In the genomic region with DNA sequence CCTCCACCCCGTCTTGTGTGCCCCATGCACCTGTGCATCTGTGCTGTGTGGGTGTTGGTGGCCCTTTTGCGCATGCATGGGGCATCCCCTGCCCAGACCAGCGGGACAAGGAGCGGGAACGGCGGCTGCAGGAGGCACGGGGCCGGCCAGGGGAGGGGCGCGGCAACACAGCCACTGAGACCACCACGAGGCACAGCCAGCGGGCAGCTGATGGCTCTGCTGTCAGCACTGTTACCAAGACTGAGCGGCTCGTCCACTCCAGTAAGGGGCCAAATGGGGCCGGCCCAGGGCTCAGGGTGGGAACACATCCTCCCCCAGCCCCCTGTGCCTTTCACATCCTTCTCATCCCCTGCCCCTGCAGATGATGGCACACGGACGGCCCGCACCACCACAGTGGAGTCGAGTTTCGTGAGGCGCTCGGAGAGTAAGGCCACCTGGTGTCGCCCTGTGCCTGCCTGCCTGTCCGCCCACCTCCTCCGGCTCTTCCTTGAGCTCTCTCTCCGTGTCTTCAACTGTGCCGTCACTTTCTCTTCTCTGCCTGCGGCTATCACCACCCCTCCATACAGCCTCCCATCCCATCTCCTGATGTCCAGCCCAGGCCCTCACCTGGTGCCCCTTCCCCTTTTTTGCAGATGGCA, we compare ENCODE assay signal across 2 cellular contexts.
TF ChIP-seq lines count a peak whose summit lies in the region.

No MANE protein-coding gene starts in this region.

TF ChIP-seq in GM23338, 12 proteins besides CTCF, POLR2A, EP300 and RAD21 (continues in another document):
- TF ChIP-seq STAT1 (IDR thresholded peaks at IDR 0.05; ENCODE audit: unreplicated experiment) (no peak), ZNF462 (CRISPR knock-in tag; IDR thresholded peaks at IDR 0.05) (no peak), POLR2AphosphoS5 (IDR thresholded peaks at IDR 0.05; ENCODE audit: low read depth) (no peak), EZH2phosphoT487 (IDR thresholded peaks at IDR 0.05; ENCODE audit: unreplicated experiment) (no peak), JUNB (IDR thresholded peaks at IDR 0.05; ENCODE audit: unreplicated experiment) (no peak), EZH2 (IDR thresholded peaks at IDR 0.05; ENCODE audit: low read depth, unreplicated experiment) (no peak), ZNF114 (CRISPR knock-in tag; IDR thresholded peaks at IDR 0.05) (no peak), CREB1 (CRISPR knock-in tag; IDR thresholded peaks at IDR 0.05; ENCODE audit: low read depth) (no peak), ZNF331 (CRISPR knock-in tag; IDR thresholded peaks at IDR 0.05; ENCODE audit: low read depth) (no peak)
- TF ChIP-seq, protein P1, sequence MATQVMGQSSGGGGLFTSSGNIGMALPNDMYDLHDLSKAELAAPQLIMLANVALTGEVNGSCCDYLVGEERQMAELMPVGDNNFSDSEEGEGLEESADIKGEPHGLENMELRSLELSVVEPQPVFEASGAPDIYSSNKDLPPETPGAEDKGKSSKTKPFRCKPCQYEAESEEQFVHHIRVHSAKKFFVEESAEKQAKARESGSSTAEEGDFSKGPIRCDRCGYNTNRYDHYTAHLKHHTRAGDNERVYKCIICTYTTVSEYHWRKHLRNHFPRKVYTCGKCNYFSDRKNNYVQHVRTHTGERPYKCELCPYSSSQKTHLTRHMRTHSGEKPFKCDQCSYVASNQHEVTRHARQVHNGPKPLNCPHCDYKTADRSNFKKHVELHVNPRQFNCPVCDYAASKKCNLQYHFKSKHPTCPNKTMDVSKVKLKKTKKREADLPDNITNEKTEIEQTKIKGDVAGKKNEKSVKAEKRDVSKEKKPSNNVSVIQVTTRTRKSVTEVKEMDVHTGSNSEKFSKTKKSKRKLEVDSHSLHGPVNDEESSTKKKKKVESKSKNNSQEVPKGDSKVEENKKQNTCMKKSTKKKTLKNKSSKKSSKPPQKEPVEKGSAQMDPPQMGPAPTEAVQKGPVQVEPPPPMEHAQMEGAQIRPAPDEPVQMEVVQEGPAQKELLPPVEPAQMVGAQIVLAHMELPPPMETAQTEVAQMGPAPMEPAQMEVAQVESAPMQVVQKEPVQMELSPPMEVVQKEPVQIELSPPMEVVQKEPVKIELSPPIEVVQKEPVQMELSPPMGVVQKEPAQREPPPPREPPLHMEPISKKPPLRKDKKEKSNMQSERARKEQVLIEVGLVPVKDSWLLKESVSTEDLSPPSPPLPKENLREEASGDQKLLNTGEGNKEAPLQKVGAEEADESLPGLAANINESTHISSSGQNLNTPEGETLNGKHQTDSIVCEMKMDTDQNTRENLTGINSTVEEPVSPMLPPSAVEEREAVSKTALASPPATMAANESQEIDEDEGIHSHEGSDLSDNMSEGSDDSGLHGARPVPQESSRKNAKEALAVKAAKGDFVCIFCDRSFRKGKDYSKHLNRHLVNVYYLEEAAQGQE (IDR thresholded peaks at IDR 0.05; ENCODE audit: unreplicated experiment), result no peak

TF ChIP-seq in WTC11, 78 proteins besides CTCF, POLR2A, EP300 and RAD21:
- TF ChIP-seq NR2C2 (CRISPR knock-in tag; IDR thresholded peaks at IDR 0.05) (no peak), ZNF219 (CRISPR knock-in tag; IDR thresholded peaks at IDR 0.05; ENCODE audit: borderline replicate concordance) (no peak), ZNF416 (CRISPR knock-in tag; IDR thresholded peaks at IDR 0.05) (no peak), SMAD3 (CRISPR knock-in tag; IDR thresholded peaks at IDR 0.05; ENCODE audit: borderline replicate concordance) (no peak)
- TF ChIP-seq, protein P2, sequence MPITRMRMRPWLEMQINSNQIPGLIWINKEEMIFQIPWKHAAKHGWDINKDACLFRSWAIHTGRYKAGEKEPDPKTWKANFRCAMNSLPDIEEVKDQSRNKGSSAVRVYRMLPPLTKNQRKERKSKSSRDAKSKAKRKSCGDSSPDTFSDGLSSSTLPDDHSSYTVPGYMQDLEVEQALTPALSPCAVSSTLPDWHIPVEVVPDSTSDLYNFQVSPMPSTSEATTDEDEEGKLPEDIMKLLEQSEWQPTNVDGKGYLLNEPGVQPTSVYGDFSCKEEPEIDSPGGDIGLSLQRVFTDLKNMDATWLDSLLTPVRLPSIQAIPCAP (CRISPR knock-in tag; IDR thresholded peaks at IDR 0.05), result 0 out of 2 replicates have a peak, but pooled peaks have one; percentile 33
- TF ChIP-seq, protein P3, sequence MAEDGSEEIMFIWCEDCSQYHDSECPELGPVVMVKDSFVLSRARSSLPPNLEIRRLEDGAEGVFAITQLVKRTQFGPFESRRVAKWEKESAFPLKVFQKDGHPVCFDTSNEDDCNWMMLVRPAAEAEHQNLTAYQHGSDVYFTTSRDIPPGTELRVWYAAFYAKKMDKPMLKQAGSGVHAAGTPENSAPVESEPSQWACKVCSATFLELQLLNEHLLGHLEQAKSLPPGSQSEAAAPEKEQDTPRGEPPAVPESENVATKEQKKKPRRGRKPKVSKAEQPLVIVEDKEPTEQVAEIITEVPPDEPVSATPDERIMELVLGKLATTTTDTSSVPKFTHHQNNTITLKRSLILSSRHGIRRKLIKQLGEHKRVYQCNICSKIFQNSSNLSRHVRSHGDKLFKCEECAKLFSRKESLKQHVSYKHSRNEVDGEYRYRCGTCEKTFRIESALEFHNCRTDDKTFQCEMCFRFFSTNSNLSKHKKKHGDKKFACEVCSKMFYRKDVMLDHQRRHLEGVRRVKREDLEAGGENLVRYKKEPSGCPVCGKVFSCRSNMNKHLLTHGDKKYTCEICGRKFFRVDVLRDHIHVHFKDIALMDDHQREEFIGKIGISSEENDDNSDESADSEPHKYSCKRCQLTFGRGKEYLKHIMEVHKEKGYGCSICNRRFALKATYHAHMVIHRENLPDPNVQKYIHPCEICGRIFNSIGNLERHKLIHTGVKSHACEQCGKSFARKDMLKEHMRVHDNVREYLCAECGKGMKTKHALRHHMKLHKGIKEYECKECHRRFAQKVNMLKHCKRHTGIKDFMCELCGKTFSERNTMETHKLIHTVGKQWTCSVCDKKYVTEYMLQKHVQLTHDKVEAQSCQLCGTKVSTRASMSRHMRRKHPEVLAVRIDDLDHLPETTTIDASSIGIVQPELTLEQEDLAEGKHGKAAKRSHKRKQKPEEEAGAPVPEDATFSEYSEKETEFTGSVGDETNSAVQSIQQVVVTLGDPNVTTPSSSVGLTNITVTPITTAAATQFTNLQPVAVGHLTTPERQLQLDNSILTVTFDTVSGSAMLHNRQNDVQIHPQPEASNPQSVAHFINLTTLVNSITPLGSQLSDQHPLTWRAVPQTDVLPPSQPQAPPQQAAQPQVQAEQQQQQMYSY (CRISPR knock-in tag; IDR thresholded peaks at IDR 0.05), result peak; percentile 86
